11 cellular contexts compared by ENCODE assay signal in genomic region chrX:115563633-115564182, GRCh38. TPM values are rescaled to one million over a fixed set of nuclear protein-coding genes. Genes with fewer than 3 reads are reported as not detected.
DNase-seq lines count a peak whose midpoint lies in the region; ATAC-seq, FAIRE-seq and TF ChIP-seq lines count a peak whose summit lies in the region.
"Had no signal": no experiment of that assay in that cellular context is flagged by ENCODE, and none has a peak within 500 bp of the region (broad histone marks: within the 10 kb centered on the region; RNA-seq: fewer than 3 reads in every experiment).

No MANE protein-coding gene starts in this region.

- TF ChIP-seq CTCF in A549 (IDR thresholded peaks at IDR 0.05) (peak; percentile 29; the same call in 2 of the 3 replicates), coronary artery (IDR thresholded peaks at IDR 0.05) (no peak)

- POLR2A ChIA-PET in A549 (lab: Yijun Ruan, JAX) = no interaction called here

- peak in 1 of 2 experiments; percentile 25 for DNase-seq in A549 (ENCODE audit: low read depth in 1 of 2, low spot score in 1 of 2)
- DNase-seq in coronary artery (ENCODE audit: low spot score) = no peak
- DNase-seq in lung microvascular endothelial cell (ENCODE audit: low read depth in 2 of 2) = peak; percentile 19 to 47
- no peak for DNase-seq in NCI-H446 treated with DMSO at 0.1 percent for 48 hours (lab: John Stamatoyannopoulos, UW)
- DNase-seq in G401 (ENCODE audit: low spot score) = no peak
- DNase-seq in stimulated activated CD4-positive, alpha-beta T cell treated with anti-CD3 and anti-CD28 coated beads, Interleukin-4, amount 100 ng/mL, for 24 hours = no peak
- DNase-seq: activated T-cell treated with anti-CD3 and anti-CD28 coated beads, Interleukin-2, amount 50 U/mL, for 1 hour; NK-92 treated with Interleukin-12 subunit alpha and Interleukin-12 subunit beta, amount 100 ng/mL, for 24 hours had no signal

- 26% methylated on average over 4 of the region's 4 CpGs for WGBS in A549 (ENCODE audit: missing lambda C conversion rate)

- peak overlapping the region; percentile 95 to 99; a peak in 5 of 6 replicates for H3K27ac ChIP-seq in A549
- no peak overlapping the region for H3K27ac ChIP-seq in HUES48 (ENCODE audit: low read depth, low read length)
- peak overlapping the region; percentile 82 to 95 for H3K27ac ChIP-seq in coronary artery

- no peak; a peak in 2 of 5 replicates for TF ChIP-seq RAD21 in A549 (conservative IDR thresholded peaks at IDR 0.05 in 1 of 2, IDR thresholded peaks at IDR 0.05 in 1 of 2)

- H3K9me3 ChIP-seq in A549 = no peaks in the 10 kb centered on the region
- no peaks in the 10 kb centered on the region for H3K9me3 ChIP-seq in HUES48 (ENCODE audit: control insufficient read depth, insufficient read depth, low read length)

- in situ Hi-C loops in G401 (cut with HindIII; ENCODE audit: low sequenced_read_pairs) = loop anchor here (10.0 kb wide), 1 partner anchor 51 kb away; no protein-coding TSS in a partner anchor

- H3K4me3 ChIP-seq in A549 = peak overlapping the region; percentile 83; the same call in 1 of the 3 replicates
- H3K4me3 ChIP-seq in HUES48 (ENCODE audit: low read depth, low read length) = peak overlapping the region; percentile 99
- peak overlapping the region; percentile 84 for H3K4me3 ChIP-seq in coronary artery

- no peak for TF ChIP-seq POLR2A in A549 (IDR thresholded peaks at IDR 0.05; ENCODE audit: low read length)

- no peak overlapping the region for H3K9ac ChIP-seq in HUES48 (ENCODE audit: low read depth, low read length)

- H3K36me3 ChIP-seq in HUES48 (ENCODE audit: control insufficient read depth, insufficient read depth, low read length) = peaks cover 27% of the 10 kb centered on the region

- H3K4me1 ChIP-seq in A549 (peaks cover 47% of the 10 kb centered on the region), HUES48 (ENCODE audit: control insufficient read depth, insufficient read depth, low read length) (peaks cover 29% of the 10 kb centered on the region)

- CTCF ChIA-PET in A549 (lab: Yijun Ruan, JAX) = interaction anchor here (0.9 to 3.9 kb wide), 6 partner anchors 12 to 233 kb away, joined by 3 to 25 read pairs (median 4); no protein-coding TSS in a partner anchor

- no peak for TF ChIP-seq EP300 in A549 (IDR thresholded peaks at IDR 0.05)

- H3K27me3 ChIP-seq in HUES48 (ENCODE audit: control insufficient read depth, insufficient read depth, low read length) = 0 out of 2 replicates have a peak, but pooled peaks cover 2% of the 10 kb centered on the region

- no peak for FAIRE-seq in A549 (lab: Jason Lieb, UNC)
- FAIRE-seq: bronchial epithelial cell had no signal

- H3K4me2 ChIP-seq in A549 = peak overlapping the region; percentile 74

- ATAC-seq in A549 = no peak
- no peak for ATAC-seq in GM19324 (IDR thresholded peaks at IDR 0.05; ENCODE audit: low FRiP score, unreplicated experiment)

TF ChIP-seq in A549, 52 proteins besides CTCF, POLR2A, EP300 and RAD21:
- TF ChIP-seq SMC3 (IDR thresholded peaks at IDR 0.05) (peak; percentile 31; the same call in 2 of the 3 replicates), HOXB13 (CRISPR knock-in tag; IDR thresholded peaks at IDR 0.05; ENCODE audit: low read depth) (no peak)

RNA-seq across cellular contexts. Expression of gene PLS3, which starts 2.7 kb away (rescaled TPM):
- 411 and 437 TPM in 2 replicates for polyA plus RNA-seq in A549 (2011; rRNA removed)
- polyA plus RNA-seq in A549 (2012; cell fraction: cytosol; rRNA removed) = 92.7 and 94.3 TPM in 2 replicates
- polyA plus RNA-seq in A549 (2012; cell fraction: nucleus; rRNA removed) = 44.4 and 70.5 TPM in 2 replicates
- 303 to 305 TPM (median 303 TPM) in 3 replicates for polyA plus RNA-seq in A549 (2017; fragmentation: RNase III; extraction: RNeasy Plus Mini Kit Qiagen cat#74134 plus additional on column Dnase treatment)
- 75.5 and 78.3 TPM in 2 replicates for polyA minus RNA-seq in A549 (2011; rRNA and poly(A)+ RNA removed)
- 277 and 321 TPM in 2 replicates for total RNA-seq in lung microvascular endothelial cell
- 88.5 and 108 TPM in 2 replicates for total RNA-seq in G401 (2014; rRNA removed; shearing (Covaris generic))

Comparison
In these comparisons a context has a peak if more than half of its experiments do, and no peak if none do; other contexts are left out.
1. DNase-seq: peak in lung microvascular endothelial cell (2 of 2); none in coronary artery (single experiment), NCI-H446 treated with DMSO at 0.1 percent for 48 hours (single experiment), G401 (single experiment) and stimulated activated CD4-positive, alpha-beta T cell treated with anti-CD3 and anti-CD28 coated beads, Interleukin-4, amount 100 ng/mL, for 24 hours (single experiment).
2. Peak in every context shown above with its lines, with median percentiles within 50 percentile points of each other: H3K4me3 ChIP-seq.